8 cellular contexts compared by ENCODE assay signal in genomic region chrX:19593684-19594083, GRCh38.
DNase-seq lines count a peak whose midpoint lies in the region; ATAC-seq, FAIRE-seq and TF ChIP-seq lines count a peak whose summit lies in the region.

No MANE protein-coding gene starts in this region.

- H3K36me3 ChIP-seq in astrocyte (ENCODE audit: insufficient read depth, low read length), result no peaks in the 10 kb centered on the region

- peak; percentile 36 for TF ChIP-seq CTCF in astrocyte (IDR thresholded peaks at IDR 0.05; ENCODE audit: insufficient read depth, low read depth, low read length)

- no peak overlapping the region for H3K4me3 ChIP-seq in astrocyte (ENCODE audit: insufficient read depth, low read depth, low read length)

- H3K4me1 ChIP-seq in astrocyte (ENCODE audit: insufficient read depth, low read length), result peaks cover 3% of the 10 kb centered on the region

- H3K27ac Mint-ChIP-seq in astrocyte (ENCODE audit: unreplicated experiment), result no peak overlapping the region

- H2AFZ ChIP-seq in astrocyte (ENCODE audit: low read depth, low read length), result no peak overlapping the region

- no peak overlapping the region for H3K27ac ChIP-seq in astrocyte (ENCODE audit: low read depth, low read length)

- H4K20me1 ChIP-seq in astrocyte (ENCODE audit: insufficient read depth, low read length), result no peaks in the 10 kb centered on the region

- H3K4me1 Mint-ChIP-seq in astrocyte (ENCODE audit: low read depth, unreplicated experiment), result peaks cover 4% of the 10 kb centered on the region

- H3K9me3 Mint-ChIP-seq in astrocyte (ENCODE audit: unreplicated experiment), result no peaks in the 10 kb centered on the region

- H3K9me3 ChIP-seq in astrocyte (ENCODE audit: insufficient read depth, low read depth, low read length), result no peaks in the 10 kb centered on the region

- peak; percentile 97 for FAIRE-seq in astrocyte (lab: Jason Lieb, UNC)

- ATAC-seq in GM19455 (IDR thresholded peaks at IDR 0.05; ENCODE audit: unreplicated experiment), result no peak
- no peak for ATAC-seq in HG03521 (IDR thresholded peaks at IDR 0.05; ENCODE audit: unreplicated experiment)

- H3K27me3 Mint-ChIP-seq in astrocyte (ENCODE audit: low read depth, unreplicated experiment), result no peaks in the 10 kb centered on the region

- DNase-seq in stimulated activated naive CD4-positive, alpha-beta T cell (lab: John Stamatoyannopoulos, UW), result peak in 4 of 6 experiments; percentile 0 to 28 (median 13)
- no peak for DNase-seq in stimulated activated naive CD4-positive, alpha-beta T cell treated with Interleukin-2 at 50 U/mL for 16 hours (lab: John Stamatoyannopoulos, UW)
- DNase-seq in NCI-H1694 treated with DMSO at 0.1 percent for 48 hours (lab: John Stamatoyannopoulos, UW) (peak; percentile 5), astrocyte (ENCODE audit: low read depth) (peak; percentile 23), kidney tubule cell (ENCODE audit: low spot score) (peak; percentile 39), posterior vena cava (ENCODE audit: low spot score) (no peak)

- no peaks in the 10 kb centered on the region for H3K79me2 ChIP-seq in astrocyte (ENCODE audit: insufficient read depth, low read length)

- peaks cover 6% of the 10 kb centered on the region for H3K36me3 Mint-ChIP-seq in astrocyte (ENCODE audit: low read depth, unreplicated experiment)

- no peak overlapping the region for H3K9ac ChIP-seq in astrocyte (ENCODE audit: low read length)

- H3K4me3 Mint-ChIP-seq in astrocyte (ENCODE audit: unreplicated experiment), result no peak overlapping the region

- intact Hi-C loops in posterior vena cava (cut with DNase I), result no loop called here

- H3K4me2 ChIP-seq in astrocyte (ENCODE audit: low read length), result no peak overlapping the region

- no peaks in the 10 kb centered on the region for H3K27me3 ChIP-seq in astrocyte (ENCODE audit: insufficient read depth, low read length)

Comparison
In these comparisons a context has a peak if more than half of its experiments do, and no peak if none do; other contexts are left out.
1. DNase-seq: peak in stimulated activated naive CD4-positive, alpha-beta T cell (4 of 6), NCI-H1694 treated with DMSO at 0.1 percent for 48 hours (single experiment), astrocyte (single experiment) and kidney tubule cell (single experiment); none in stimulated activated naive CD4-positive, alpha-beta T cell treated with Interleukin-2 at 50 U/mL for 16 hours (single experiment) and posterior vena cava (single experiment).